Comparison of ENCODE assay signal across 23 cellular contexts in genomic region chr12:19484738-19485137, GRCh38. TPM values are rescaled to one million over a fixed set of nuclear protein-coding genes. Genes with fewer than 3 reads are reported as not detected.
DNase-seq lines count a peak whose midpoint lies in the region; ATAC-seq lines count a peak whose summit lies in the region.
"Had no signal": no experiment of that assay in that cellular context is flagged by ENCODE, and none has a peak within 500 bp of the region (broad histone marks: within the 10 kb centered on the region; RNA-seq: fewer than 3 reads in every experiment).

No MANE protein-coding gene starts in this region.

- no peak for DNase-seq in activated T-cell treated with anti-CD3 and anti-CD28 coated beads, Interleukin-2, amount 50 U/mL, for 72 hours
- no peak for DNase-seq in activated T-cell treated with anti-CD3 and anti-CD28 coated beads, Interleukin-2, amount 50 U/mL, for 4 hours
- no peak for DNase-seq in T-helper 17 cell
- no peak for DNase-seq in activated naive CD8-positive, alpha-beta T cell treated with anti-CD3 and anti-CD28 coated beads, Interleukin-2, amount 50 U/mL, for 24 hours
- DNase-seq in stimulated activated effector memory CD8-positive, alpha-beta T cell treated with anti-CD3 and anti-CD28 coated beads, Interleukin-12 subunit alpha, Interleukin-12 subunit beta, amount 100 ng/mL, for 72 hours (ENCODE audit: low spot score in 2 of 2), result no peak
- no peak for DNase-seq in NK-92 treated with Interleukin-12 subunit alpha and Interleukin-12 subunit beta, amount 100 ng/mL, for 24 hours (lab: John Stamatoyannopoulos, UW)
- DNase-seq: activated CD4-positive, alpha-beta T cell treated with anti-CD3 and anti-CD28 coated beads, Interleukin-2, amount 50 U/mL, for 1 hour; activated gamma-delta T cell treated with Interleukin-2 at 50 U/mL for 16 hours; AML-193; anterior cingulate cortex; EL; H7; KBM-7; left cardiac atrium; NCI-H1092 treated with DMSO at 0.1 percent for 48 hours; NCI-H1694 treated with DMSO at 0.1 percent for 48 hours; NCI-H446 treated with DMSO at 0.1 percent for 48 hours; SW 1271; T1000; testis had no signal

- no peak for ATAC-seq in activated T-cell treated with anti-CD3 and anti-CD28 coated beads, Interleukin-2, amount 50 U/mL, for 72 hours (replicated peaks in 1 of 2)
- no peak for ATAC-seq in activated T-cell treated with anti-CD3 and anti-CD28 coated beads, Interleukin-2, amount 50 U/mL, for 4 hours
- ATAC-seq in T-helper 17 cell (no peak), GM19455 (IDR thresholded peaks at IDR 0.05; ENCODE audit: unreplicated experiment) (no peak)
- ATAC-seq in activated naive CD8-positive, alpha-beta T cell treated with anti-CD3 and anti-CD28 coated beads, Interleukin-2, amount 50 U/mL, for 24 hours, result no peak
- no peak for ATAC-seq in stimulated activated effector memory CD8-positive, alpha-beta T cell treated with anti-CD3 and anti-CD28 coated beads, Interleukin-12 subunit alpha, Interleukin-12 subunit beta, amount 100 ng/mL, for 72 hours
- ATAC-seq: gastroesophageal sphincter, left cardiac atrium had no signal

- H3K36me3 Mint-ChIP-seq in activated T-cell treated with anti-CD3 and anti-CD28 coated beads, Interleukin-2, amount 50 U/mL, for 72 hours (ENCODE audit: insufficient read depth in 2 of 2), result peaks cover 14 to 49% of the 10 kb centered on the region in 2 donors
- H3K36me3 Mint-ChIP-seq in activated T-cell treated with anti-CD3 and anti-CD28 coated beads, Interleukin-2, amount 50 U/mL, for 4 hours (ENCODE audit: insufficient read depth), result peaks cover 54% of the 10 kb centered on the region
- peaks cover 2% of the 10 kb centered on the region for H3K36me3 Mint-ChIP-seq in T-helper 17 cell (ENCODE audit: low read depth)
- peaks cover 67% of the 10 kb centered on the region for H3K36me3 Mint-ChIP-seq in activated naive CD8-positive, alpha-beta T cell treated with anti-CD3 and anti-CD28 coated beads, Interleukin-2, amount 50 U/mL, for 24 hours (ENCODE audit: low read depth)
- H3K36me3 Mint-ChIP-seq in stimulated activated effector memory CD8-positive, alpha-beta T cell treated with anti-CD3 and anti-CD28 coated beads, Interleukin-12 subunit alpha, Interleukin-12 subunit beta, amount 100 ng/mL, for 72 hours, result peaks cover 95% of the 10 kb centered on the region

- H3K4me3 Mint-ChIP-seq in activated T-cell treated with anti-CD3 and anti-CD28 coated beads, Interleukin-2, amount 50 U/mL, for 72 hours, result peak overlapping the region in 1 of 2 donors; percentile 7
- no peak overlapping the region for H3K4me3 Mint-ChIP-seq in activated T-cell treated with anti-CD3 and anti-CD28 coated beads, Interleukin-2, amount 50 U/mL, for 4 hours
- H3K4me3 Mint-ChIP-seq in T-helper 17 cell, result no peak overlapping the region
- no peak overlapping the region for H3K4me3 Mint-ChIP-seq in activated naive CD8-positive, alpha-beta T cell treated with anti-CD3 and anti-CD28 coated beads, Interleukin-2, amount 50 U/mL, for 24 hours
- no peak overlapping the region for H3K4me3 Mint-ChIP-seq in stimulated activated effector memory CD8-positive, alpha-beta T cell treated with anti-CD3 and anti-CD28 coated beads, Interleukin-12 subunit alpha, Interleukin-12 subunit beta, amount 100 ng/mL, for 72 hours
- H3K4me3 Mint-ChIP-seq: neural progenitor cell had no signal

- peaks cover 72% of the 10 kb centered on the region for H3K4me1 Mint-ChIP-seq in activated T-cell treated with anti-CD3 and anti-CD28 coated beads, Interleukin-2, amount 50 U/mL, for 72 hours (ENCODE audit: low read depth)
- H3K4me1 Mint-ChIP-seq in activated T-cell treated with anti-CD3 and anti-CD28 coated beads, Interleukin-2, amount 50 U/mL, for 4 hours (ENCODE audit: low read depth), result peaks cover 61% of the 10 kb centered on the region
- H3K4me1 Mint-ChIP-seq in T-helper 17 cell, result peaks cover 49% of the 10 kb centered on the region
- peaks cover 78% of the 10 kb centered on the region for H3K4me1 Mint-ChIP-seq in activated naive CD8-positive, alpha-beta T cell treated with anti-CD3 and anti-CD28 coated beads, Interleukin-2, amount 50 U/mL, for 24 hours
- peaks cover 69% of the 10 kb centered on the region for H3K4me1 Mint-ChIP-seq in stimulated activated effector memory CD8-positive, alpha-beta T cell treated with anti-CD3 and anti-CD28 coated beads, Interleukin-12 subunit alpha, Interleukin-12 subunit beta, amount 100 ng/mL, for 72 hours

- H3K9me3 ChIP-seq in T-helper 17 cell (ENCODE audit: control insufficient read depth, low read length, poor library complexity, severe bottlenecking), result no peaks in the 10 kb centered on the region
- H3K9me3 ChIP-seq: testis had no signal

- H3K27me3 Mint-ChIP-seq in activated T-cell treated with anti-CD3 and anti-CD28 coated beads, Interleukin-2, amount 50 U/mL, for 72 hours (ENCODE audit: low read depth), result no peaks in the 10 kb centered on the region
- no peaks in the 10 kb centered on the region for H3K27me3 Mint-ChIP-seq in activated T-cell treated with anti-CD3 and anti-CD28 coated beads, Interleukin-2, amount 50 U/mL, for 4 hours (ENCODE audit: low read depth)
- no peaks in the 10 kb centered on the region for H3K27me3 Mint-ChIP-seq in T-helper 17 cell
- H3K27me3 Mint-ChIP-seq in activated naive CD8-positive, alpha-beta T cell treated with anti-CD3 and anti-CD28 coated beads, Interleukin-2, amount 50 U/mL, for 24 hours, result no peaks in the 10 kb centered on the region

- peak overlapping the region; percentile 47 for H3K27ac Mint-ChIP-seq in activated T-cell treated with anti-CD3 and anti-CD28 coated beads, Interleukin-2, amount 50 U/mL, for 72 hours
- H3K27ac Mint-ChIP-seq in T-helper 17 cell, result peak overlapping the region; percentile 96
- peak overlapping the region; percentile 84 for H3K27ac Mint-ChIP-seq in activated naive CD8-positive, alpha-beta T cell treated with anti-CD3 and anti-CD28 coated beads, Interleukin-2, amount 50 U/mL, for 24 hours
- H3K27ac Mint-ChIP-seq in stimulated activated effector memory CD8-positive, alpha-beta T cell treated with anti-CD3 and anti-CD28 coated beads, Interleukin-12 subunit alpha, Interleukin-12 subunit beta, amount 100 ng/mL, for 72 hours, result peak overlapping the region; percentile 10
- H3K27ac Mint-ChIP-seq: neural progenitor cell had no signal

- peaks cover 2 to 4% of the 10 kb centered on the region in 2 donors for H3K9me3 Mint-ChIP-seq in activated T-cell treated with anti-CD3 and anti-CD28 coated beads, Interleukin-2, amount 50 U/mL, for 72 hours
- H3K9me3 Mint-ChIP-seq in activated T-cell treated with anti-CD3 and anti-CD28 coated beads, Interleukin-2, amount 50 U/mL, for 4 hours, result peaks cover 8% of the 10 kb centered on the region
- peaks cover 8% of the 10 kb centered on the region for H3K9me3 Mint-ChIP-seq in activated naive CD8-positive, alpha-beta T cell treated with anti-CD3 and anti-CD28 coated beads, Interleukin-2, amount 50 U/mL, for 24 hours
- H3K9me3 Mint-ChIP-seq in stimulated activated effector memory CD8-positive, alpha-beta T cell treated with anti-CD3 and anti-CD28 coated beads, Interleukin-12 subunit alpha, Interleukin-12 subunit beta, amount 100 ng/mL, for 72 hours, result peaks cover 6% of the 10 kb centered on the region

RNA-seq across cellular contexts. Expression of gene AEBP2, which starts 45.4 kb away (rescaled TPM):
- total RNA-seq in activated T-cell treated with anti-CD3 and anti-CD28 coated beads, Interleukin-2, amount 50 U/mL, for 72 hours, result 10 to 100 TPM; 59.4 to 64.5 TPM
- 10 to 100 TPM; 42.4 to 50.9 (median 45.8) TPM for total RNA-seq in activated T-cell treated with anti-CD3 and anti-CD28 coated beads, Interleukin-2, amount 50 U/mL, for 4 hours
- total RNA-seq in T-helper 17 cell, result 10 to 100 TPM; 50.0 to 52.7 TPM

Comparison
In these comparisons a context has a peak if more than half of its experiments do, and no peak if none do; other contexts are left out.
1. H3K27ac Mint-ChIP-seq: peak in every context shown above with its lines; median percentile 96 in T-helper 17 cell; 84 in activated naive CD8-positive, alpha-beta T cell treated with anti-CD3 and anti-CD28 coated beads, Interleukin-2, amount 50 U/mL, for 24 hours; 47 in activated T-cell treated with anti-CD3 and anti-CD28 coated beads, Interleukin-2, amount 50 U/mL, for 72 hours; 10 in stimulated activated effector memory CD8-positive, alpha-beta T cell treated with anti-CD3 and anti-CD28 coated beads, Interleukin-12 subunit alpha, Interleukin-12 subunit beta, amount 100 ng/mL, for 72 hours.